ENCODE assay signal across 9 cellular contexts in the genomic region with DNA sequence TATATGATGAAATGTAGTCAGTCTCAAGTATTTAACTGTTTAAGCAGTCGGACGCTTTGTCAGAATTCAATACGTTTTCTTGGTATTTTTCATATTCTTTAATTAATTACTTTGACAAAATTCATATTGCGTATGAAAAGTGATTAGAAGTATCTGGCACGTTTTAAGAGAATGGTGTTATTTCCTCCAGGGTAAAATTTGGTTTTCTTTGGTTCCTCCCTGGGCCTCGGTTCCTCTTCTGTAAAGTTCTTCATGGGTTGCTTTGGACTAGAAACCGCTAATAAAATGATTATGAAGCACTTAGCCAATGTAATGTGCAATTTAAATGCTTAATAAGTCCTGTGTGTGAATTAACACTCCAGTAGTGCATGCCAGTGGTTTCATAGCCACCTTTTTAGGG. TPM values are rescaled to one million over a fixed set of nuclear protein-coding genes. Genes with fewer than 3 reads are reported as not detected.
A peak's percentile ranks its signal among the peaks of the same experiment; 100 is the strongest.
DNase-seq lines count a peak whose midpoint lies in the region; ATAC-seq and TF ChIP-seq lines count a peak whose summit lies in the region.
"Had no signal": no experiment of that assay in that cellular context is flagged by ENCODE, and none has a peak within 500 bp of the region (broad histone marks: within the 10 kb centered on the region; RNA-seq: fewer than 3 reads in every experiment).

No MANE protein-coding gene starts in this region.

- peak overlapping the region in 1 of 2 donors; percentile 98 for H3K27ac ChIP-seq in tibial artery

- peaks cover 31% of the 10 kb centered on the region for H3K4me1 Mint-ChIP-seq in activated T-cell treated with anti-CD3 and anti-CD28 coated beads, Interleukin-2, amount 50 U/mL, for 24 hours (ENCODE audit: low read depth)
- H3K4me1 Mint-ChIP-seq in activated CD4-positive, alpha-beta memory T cell treated with anti-CD3 and anti-CD28 coated beads, Interleukin-2, amount 10 ng/mL, durations not matched to agents 7 days and 5 days, result peaks cover 34% of the 10 kb centered on the region
- H3K4me1 Mint-ChIP-seq in immature natural killer cell, result peaks cover 21 to 44% of the 10 kb centered on the region in 2 donors

- H3K9me3 Mint-ChIP-seq in activated T-cell treated with anti-CD3 and anti-CD28 coated beads, Interleukin-2, amount 50 U/mL, for 24 hours, result no peaks in the 10 kb centered on the region
- H3K9me3 Mint-ChIP-seq in activated CD4-positive, alpha-beta memory T cell treated with anti-CD3 and anti-CD28 coated beads, Interleukin-2, amount 10 ng/mL, durations not matched to agents 7 days and 5 days, result no peaks in the 10 kb centered on the region
- H3K9me3 Mint-ChIP-seq in immature natural killer cell, result no peaks in the 10 kb centered on the region

- H3K36me3 ChIP-seq in tibial artery, result no peaks in the 10 kb centered on the region

- H3K4me3 ChIP-seq in tibial artery, result peak overlapping the region; percentile 98 to 99

- DNase-seq in activated T-cell treated with anti-CD3 and anti-CD28 coated beads, Interleukin-2, amount 50 U/mL, for 24 hours, result no peak
- DNase-seq in activated T-cell treated with anti-CD3 and anti-CD28 coated beads for 4 hours, result no peak
- DNase-seq in activated CD4-positive, alpha-beta memory T cell treated with anti-CD3 and anti-CD28 coated beads, Interleukin-2, amount 10 ng/mL, durations not matched to agents 7 days and 5 days, result no peak
- no peak for DNase-seq in immature natural killer cell
- DNase-seq in tibial artery, result no peak
- no peak for DNase-seq in activated CD4-positive, CD25-positive, alpha-beta regulatory T cell treated with anti-CD3 and anti-CD28 coated beads, Interleukin-2, amount 50 U/mL, for 72 hours
- DNase-seq in activated CD4-positive, CD25-positive, alpha-beta regulatory T cell (lab: John Stamatoyannopoulos, UW), result no peak

- peaks cover 12% of the 10 kb centered on the region for H3K36me3 Mint-ChIP-seq in activated T-cell treated with anti-CD3 and anti-CD28 coated beads, Interleukin-2, amount 50 U/mL, for 24 hours (ENCODE audit: low read depth)
- H3K36me3 Mint-ChIP-seq in activated CD4-positive, alpha-beta memory T cell treated with anti-CD3 and anti-CD28 coated beads, Interleukin-2, amount 10 ng/mL, durations not matched to agents 7 days and 5 days (ENCODE audit: low read depth), result peaks cover 7% of the 10 kb centered on the region
- H3K36me3 Mint-ChIP-seq in immature natural killer cell, result no peaks in the 10 kb centered on the region

- peaks cover 0 to 36% (median 13%) of the 10 kb centered on the region in 4 donors for H3K4me1 ChIP-seq in tibial artery

- TF ChIP-seq CTCF in tibial artery (IDR thresholded peaks at IDR 0.05), result no peak

- intact Hi-C loops in tibial artery (cut with DNase I; ENCODE audit: low total_unique reads), result loop anchor here (5.0 to 10.0 kb wide), 2 partner anchors 77 to 120 kb away; no protein-coding TSS in a partner anchor

- no peaks in the 10 kb centered on the region for H3K27me3 ChIP-seq in tibial artery

- peak overlapping the region; percentile 94 for H3K4me3 Mint-ChIP-seq in activated T-cell treated with anti-CD3 and anti-CD28 coated beads, Interleukin-2, amount 50 U/mL, for 24 hours
- H3K4me3 Mint-ChIP-seq in activated CD4-positive, alpha-beta memory T cell treated with anti-CD3 and anti-CD28 coated beads, Interleukin-2, amount 10 ng/mL, durations not matched to agents 7 days and 5 days, result peak overlapping the region; percentile 94
- peak overlapping the region; percentile 88 to 98 (median 93) for H3K4me3 Mint-ChIP-seq in immature natural killer cell

- CTCF ChIA-PET in activated CD4-positive, alpha-beta memory T cell treated with anti-CD3 and anti-CD28 coated beads, Interleukin-2, amount 10 ng/mL, durations not matched to agents 7 days and 5 days (lab: Charles Lee), result interaction anchor here (2.4 to 6.0 kb wide), 6 partner anchors 11 to 149 kb away, joined by 9 to 74 read pairs (median 36); no protein-coding TSS in a partner anchor

- ATAC-seq in GM21526 (IDR thresholded peaks at IDR 0.05; ENCODE audit: low FRiP score, unreplicated experiment), result no peak

- H3K27me3 Mint-ChIP-seq in activated T-cell treated with anti-CD3 and anti-CD28 coated beads, Interleukin-2, amount 50 U/mL, for 24 hours, result no peaks in the 10 kb centered on the region
- H3K27me3 Mint-ChIP-seq in activated CD4-positive, alpha-beta memory T cell treated with anti-CD3 and anti-CD28 coated beads, Interleukin-2, amount 10 ng/mL, durations not matched to agents 7 days and 5 days, result no peaks in the 10 kb centered on the region
- peaks cover 4 to 19% (median 7%) of the 10 kb centered on the region in 3 donors for H3K27me3 Mint-ChIP-seq in immature natural killer cell (ENCODE audit: low read depth in 3 of 3)

- H3K27ac Mint-ChIP-seq in activated T-cell treated with anti-CD3 and anti-CD28 coated beads, Interleukin-2, amount 50 U/mL, for 24 hours, result peak overlapping the region; percentile 90
- H3K27ac Mint-ChIP-seq in activated CD4-positive, alpha-beta memory T cell treated with anti-CD3 and anti-CD28 coated beads, Interleukin-2, amount 10 ng/mL, durations not matched to agents 7 days and 5 days, result peak overlapping the region; percentile 79
- peak overlapping the region in 5 of 6 donors; percentile 77 to 97 (median 88) for H3K27ac Mint-ChIP-seq in immature natural killer cell

- POLR2A ChIA-PET in activated CD4-positive, alpha-beta memory T cell treated with anti-CD3 and anti-CD28 coated beads, Interleukin-2, amount 10 ng/mL, durations not matched to agents 7 days and 5 days (lab: Charles Lee), result interaction anchor here (0.7 to 4.3 kb wide), 12 partner anchors 29 to 189 kb away, joined by 3 to 41 read pairs (median 9); a partner anchor contains a TSS

- no peaks in the 10 kb centered on the region for H3K9me3 ChIP-seq in tibial artery

RNA-seq across cellular contexts. Expression of a gene that starts 1.5 kb away (rescaled TPM):
- 10 to 100 TPM; 45.0 to 47.0 TPM for total RNA-seq in activated CD4-positive, alpha-beta memory T cell treated with anti-CD3 and anti-CD28 coated beads, Interleukin-2, amount 10 ng/mL, durations not matched to agents 7 days and 5 days
- polyA plus RNA-seq in immature natural killer cell, result 1 to 10 TPM; 1.1 to 9.6 (median 5.0) TPM

RNA-seq across cellular contexts. Expression of a gene that starts 22.3 kb away (rescaled TPM):
- under 1 TPM; 0.33 to 0.35 TPM for total RNA-seq in activated CD4-positive, alpha-beta memory T cell treated with anti-CD3 and anti-CD28 coated beads, Interleukin-2, amount 10 ng/mL, durations not matched to agents 7 days and 5 days
- under 1 TPM in 1 of 3 donors, not detected in 2; 0.24 TPM for polyA plus RNA-seq in immature natural killer cell

RNA-seq across cellular contexts. Expression of a gene that starts 39.1 kb away (rescaled TPM):
- total RNA-seq in activated CD4-positive, alpha-beta memory T cell treated with anti-CD3 and anti-CD28 coated beads, Interleukin-2, amount 10 ng/mL, durations not matched to agents 7 days and 5 days, result 10 to 100 TPM; 19.2 to 21.9 TPM
- 10 to 100 TPM; 10.7 to 20.9 (median 11.0) TPM for polyA plus RNA-seq in immature natural killer cell

RNA-seq across cellular contexts. Expression of a gene that starts 58.8 kb away (rescaled TPM):
- not detected for total RNA-seq in activated CD4-positive, alpha-beta memory T cell treated with anti-CD3 and anti-CD28 coated beads, Interleukin-2, amount 10 ng/mL, durations not matched to agents 7 days and 5 days
- not detected for polyA plus RNA-seq in immature natural killer cell
- total RNA-seq: T-helper 1 cell treated with Interleukin-12 subunit alpha and Interleukin-12 subunit beta and Interleukin-4 antibody, amounts not matched to agents 30 ng/mL and 1 ng/mL, for 36 hours had no signal
